Comparison of ENCODE assay signal across 7 cellular contexts in the genomic region with DNA sequence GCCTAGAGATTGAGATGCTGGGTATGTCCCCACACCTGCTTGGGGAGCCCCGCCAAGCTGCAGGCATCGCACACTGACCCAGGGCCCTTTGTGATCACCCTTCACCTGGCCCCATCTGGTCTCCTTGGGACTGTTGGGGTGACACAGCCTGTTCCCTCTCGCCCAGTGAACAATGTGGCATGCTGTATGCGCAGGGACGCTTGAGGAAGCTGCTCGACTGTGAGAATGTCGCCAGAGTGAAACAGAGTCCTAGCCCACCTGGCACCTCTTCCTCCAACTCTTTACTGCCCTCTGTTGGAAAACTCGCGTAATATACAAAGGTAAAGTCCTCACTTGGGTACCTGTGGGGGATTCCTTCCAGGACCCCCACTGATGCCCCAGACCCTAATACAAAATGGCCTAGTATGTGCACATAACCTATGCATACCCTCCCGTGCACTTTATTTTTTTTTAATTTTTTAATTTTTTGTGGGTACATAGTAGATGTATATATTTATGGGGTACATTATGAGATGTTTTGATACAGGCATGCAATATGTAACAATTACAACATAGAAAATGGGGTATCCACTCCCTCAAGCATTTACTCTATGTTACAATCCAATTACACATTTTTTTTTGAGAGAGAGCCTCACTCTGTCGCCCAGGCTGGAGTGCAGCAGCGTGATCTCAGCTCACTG. TPM values are rescaled to one million over a fixed set of nuclear protein-coding genes. Genes with fewer than 3 reads are reported as not detected.
DNase-seq lines count a peak whose midpoint lies in the region; ATAC-seq and TF ChIP-seq lines count a peak whose summit lies in the region.
"Had no signal": no experiment of that assay in that cellular context is flagged by ENCODE, and none has a peak within 500 bp of the region (broad histone marks: within the 10 kb centered on the region; RNA-seq: fewer than 3 reads in every experiment).

No MANE protein-coding gene starts in this region.

- H3K27me3 Mint-ChIP-seq in activated CD8-positive, alpha-beta T cell treated with anti-CD3 and anti-CD28 coated beads, Interleukin-2, amount 10 ng/mL, durations not matched to agents 7 days and 5 days (ENCODE audit: low read depth) = peaks cover 2% of the 10 kb centered on the region
- no peaks in the 10 kb centered on the region for H3K27me3 Mint-ChIP-seq in natural killer cell (ENCODE audit: low read depth in 2 of 2)

- no peak overlapping the region for H3K4me3 Mint-ChIP-seq in activated CD8-positive, alpha-beta T cell treated with anti-CD3 and anti-CD28 coated beads, Interleukin-2, amount 10 ng/mL, durations not matched to agents 7 days and 5 days
- H3K4me3 Mint-ChIP-seq in natural killer cell = no peak overlapping the region

- no peaks in the 10 kb centered on the region for H3K9me3 Mint-ChIP-seq in activated CD8-positive, alpha-beta T cell treated with anti-CD3 and anti-CD28 coated beads, Interleukin-2, amount 10 ng/mL, durations not matched to agents 7 days and 5 days (ENCODE audit: insufficient read depth)
- peaks cover 0 to 3% of the 10 kb centered on the region in 2 donors for H3K9me3 Mint-ChIP-seq in natural killer cell

- H3K4me1 ChIP-seq in HEK293 (ENCODE audit: control insufficient read depth, insufficient read depth, low read length) = no peaks in the 10 kb centered on the region

- no peak overlapping the region for H3K27ac ChIP-seq in HEK293 (ENCODE audit: extremely low read depth, low read depth, low read length)

- H3K4me3 ChIP-seq in HEK293 (ENCODE audit: low read depth, low read length) = no peak overlapping the region

- H3K36me3 ChIP-seq in HEK293 (ENCODE audit: control insufficient read depth in 2 of 2, insufficient read depth in 1 of 2, low read length in 2 of 2) = no peaks in the 10 kb centered on the region

- H3K4me1 Mint-ChIP-seq in activated CD8-positive, alpha-beta T cell treated with anti-CD3 and anti-CD28 coated beads, Interleukin-2, amount 10 ng/mL, durations not matched to agents 7 days and 5 days (ENCODE audit: low read depth) = peaks cover 5% of the 10 kb centered on the region
- H3K4me1 Mint-ChIP-seq in natural killer cell = peaks cover 0 to 15% of the 10 kb centered on the region in 2 donors

- in situ Hi-C loops in ACHN (cut with HindIII; ENCODE audit: low pct_ligation_motif_present, low pct_unique_long_range_greater_than_20kb, low sequenced_read_pairs) = no loop called here

- no peaks in the 10 kb centered on the region for H3K9me3 ChIP-seq in HEK293 (ENCODE audit: control insufficient read depth, insufficient read depth, low read depth, low read length)

- TF ChIP-seq CTCF in HEK293 (tag by site-specific recombination; IDR thresholded peaks at IDR 0.05) = no peak
- peak; percentile 64 for TF ChIP-seq CTCF in natural killer cell (IDR thresholded peaks at IDR 0.05)

- CTCF ChIA-PET in HEK293 (lab: Yijun Ruan, JAX) = interaction anchor here (0.6 to 3.1 kb wide), 17 partner anchors 9 to 617 kb away, joined by 3 to 16 read pairs (median 3); a partner anchor contains a TSS
- CTCF ChIA-PET in activated CD8-positive, alpha-beta T cell treated with anti-CD3 and anti-CD28 coated beads, Interleukin-2, amount 10 ng/mL, durations not matched to agents 7 days and 5 days (lab: Charles Lee) = interaction anchor here (0.6 to 2.1 kb wide), 10 partner anchors 9 to 199 kb away, joined by 3 to 9 read pairs (median 3); a partner anchor contains a TSS

- intact Hi-C loops in natural killer cell (cut with micrococcal nuclease) = no loop called here

- peaks cover 2% of the 10 kb centered on the region for H3K36me3 Mint-ChIP-seq in activated CD8-positive, alpha-beta T cell treated with anti-CD3 and anti-CD28 coated beads, Interleukin-2, amount 10 ng/mL, durations not matched to agents 7 days and 5 days (ENCODE audit: low read depth)
- no peaks in the 10 kb centered on the region for H3K36me3 Mint-ChIP-seq in natural killer cell

- POLR2A ChIA-PET in HEK293 (lab: Yijun Ruan, JAX) = interaction anchor here (0.6 kb wide), 1 partner anchor 64 kb away, joined by 3 read pairs; no protein-coding TSS in a partner anchor
- POLR2A ChIA-PET in activated CD8-positive, alpha-beta T cell treated with anti-CD3 and anti-CD28 coated beads, Interleukin-2, amount 10 ng/mL, durations not matched to agents 7 days and 5 days (lab: Charles Lee) = no interaction called here

- peak; percentile 14 for DNase-seq in ACHN
- peak; percentile 60 for DNase-seq in activated CD8-positive, alpha-beta T cell treated with anti-CD3 and anti-CD28 coated beads, Interleukin-2, amount 10 ng/mL, durations not matched to agents 7 days and 5 days
- DNase-seq in natural killer cell = no peak

- no peak overlapping the region for H3K27ac Mint-ChIP-seq in activated CD8-positive, alpha-beta T cell treated with anti-CD3 and anti-CD28 coated beads, Interleukin-2, amount 10 ng/mL, durations not matched to agents 7 days and 5 days
- H3K27ac Mint-ChIP-seq in natural killer cell = no peak overlapping the region

- peak; percentile 85 for ATAC-seq in activated CD8-positive, alpha-beta T cell treated with anti-CD3 and anti-CD28 coated beads, Interleukin-2, amount 10 ng/mL, durations not matched to agents 7 days and 5 days
- peak; percentile 73 to 86 (median 83) for ATAC-seq in natural killer cell
- no peak for ATAC-seq in HG03196 (IDR thresholded peaks at IDR 0.05; ENCODE audit: unreplicated experiment)
- no peak for ATAC-seq in HG03280 (IDR thresholded peaks at IDR 0.05; ENCODE audit: unreplicated experiment)

TF ChIP-seq in HEK293, 187 proteins besides CTCF, POLR2A, EP300 and RAD21:
- TF ChIP-seq GLIS2 (tag by site-specific recombination; IDR thresholded peaks at IDR 0.05) (peak; percentile 44), ZNF248 (tag by site-specific recombination; IDR thresholded peaks at IDR 0.05) (no peak), ZNF76 (tag by site-specific recombination; IDR thresholded peaks at IDR 0.05; ENCODE audit: borderline replicate concordance, low read depth) (no peak), ZNF654 (tag by site-specific recombination; IDR thresholded peaks at IDR 0.05; ENCODE audit: low read depth) (peak; percentile 41), MEIS1 (CRISPR knock-in tag; IDR thresholded peaks at IDR 0.05; ENCODE audit: borderline replicate concordance) (no peak), ZNF660 (tag by site-specific recombination; IDR thresholded peaks at IDR 0.05) (0 out of 2 replicates have a peak, but pooled peaks have one; percentile 13), ZEB2 (tag by site-specific recombination; IDR thresholded peaks at IDR 0.05) (peak; percentile 30; the same call in 1 of the 2 replicates), ZNF707 (tag by site-specific recombination; IDR thresholded peaks at IDR 0.05) (no peak), ZNF561 (tag by site-specific recombination; IDR thresholded peaks at IDR 0.05; ENCODE audit: borderline replicate concordance) (no peak), ZNF624 (tag by site-specific recombination; IDR thresholded peaks at IDR 0.05) (no peak), ZNF302 (tag by site-specific recombination; IDR thresholded peaks at IDR 0.05; ENCODE audit: low read depth) (no peak)
- TF ChIP-seq, protein P1, sequence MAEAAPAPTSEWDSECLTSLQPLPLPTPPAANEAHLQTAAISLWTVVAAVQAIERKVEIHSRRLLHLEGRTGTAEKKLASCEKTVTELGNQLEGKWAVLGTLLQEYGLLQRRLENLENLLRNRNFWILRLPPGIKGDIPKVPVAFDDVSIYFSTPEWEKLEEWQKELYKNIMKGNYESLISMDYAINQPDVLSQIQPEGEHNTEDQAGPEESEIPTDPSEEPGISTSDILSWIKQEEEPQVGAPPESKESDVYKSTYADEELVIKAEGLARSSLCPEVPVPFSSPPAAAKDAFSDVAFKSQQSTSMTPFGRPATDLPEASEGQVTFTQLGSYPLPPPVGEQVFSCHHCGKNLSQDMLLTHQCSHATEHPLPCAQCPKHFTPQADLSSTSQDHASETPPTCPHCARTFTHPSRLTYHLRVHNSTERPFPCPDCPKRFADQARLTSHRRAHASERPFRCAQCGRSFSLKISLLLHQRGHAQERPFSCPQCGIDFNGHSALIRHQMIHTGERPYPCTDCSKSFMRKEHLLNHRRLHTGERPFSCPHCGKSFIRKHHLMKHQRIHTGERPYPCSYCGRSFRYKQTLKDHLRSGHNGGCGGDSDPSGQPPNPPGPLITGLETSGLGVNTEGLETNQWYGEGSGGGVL (tag by site-specific recombination; IDR thresholded peaks at IDR 0.05) = no peak

RNA-seq across cellular contexts. Expression of a gene that starts 9.0 kb away (rescaled TPM):
- total RNA-seq in activated CD8-positive, alpha-beta T cell treated with anti-CD3 and anti-CD28 coated beads, Interleukin-2, amount 10 ng/mL, durations not matched to agents 7 days and 5 days = 10 to 100 TPM; 16.0 to 16.7 TPM
- 10 to 100 TPM; 20.9 to 26.3 (median 21.8) TPM for total RNA-seq in natural killer cell

RNA-seq across cellular contexts. Expression of a gene that starts 9.5 kb away (rescaled TPM):
- total RNA-seq in activated CD8-positive, alpha-beta T cell treated with anti-CD3 and anti-CD28 coated beads, Interleukin-2, amount 10 ng/mL, durations not matched to agents 7 days and 5 days = 10 to 100 TPM; 54.0 to 55.5 TPM
- 10 to 100 TPM; 38.0 to 47.0 (median 45.2) TPM for total RNA-seq in natural killer cell

RNA-seq across cellular contexts. Expression of a gene that starts 26.8 kb away (rescaled TPM):
- under 1 TPM; 0.16 to 0.24 TPM for total RNA-seq in activated CD8-positive, alpha-beta T cell treated with anti-CD3 and anti-CD28 coated beads, Interleukin-2, amount 10 ng/mL, durations not matched to agents 7 days and 5 days
- total RNA-seq in natural killer cell = under 1 TPM; 0.55 to 1.00 (median 0.66) TPM

RNA-seq across cellular contexts. Expression of a gene that starts 57.6 kb away (rescaled TPM):
- total RNA-seq in activated CD8-positive, alpha-beta T cell treated with anti-CD3 and anti-CD28 coated beads, Interleukin-2, amount 10 ng/mL, durations not matched to agents 7 days and 5 days = not detected
- total RNA-seq in natural killer cell = under 1 TPM in 2 of 3 donors, not detected in 1; 0.16 to 0.23 TPM
- total RNA-seq: frontal cortex had no signal

Comparison
In these comparisons a context has a peak if more than half of its experiments do, and no peak if none do; other contexts are left out.
1. ATAC-seq: peak in activated CD8-positive, alpha-beta T cell treated with anti-CD3 and anti-CD28 coated beads, Interleukin-2, amount 10 ng/mL, durations not matched to agents 7 days and 5 days (single experiment) and natural killer cell (3 of 3); none in HG03196 (single experiment) and HG03280 (single experiment).